Comparison of ENCODE assay signal across 8 cellular contexts in genomic region chr7:151518781-151519044, GRCh38. TPM values are rescaled to one million over a fixed set of nuclear protein-coding genes. Genes with fewer than 3 reads are reported as not detected.
DNase-seq lines count a peak whose midpoint lies in the region; ATAC-seq and TF ChIP-seq lines count a peak whose summit lies in the region.

No MANE protein-coding gene starts in this region.

- H3K4me2 ChIP-seq in fibroblast of lung (ENCODE audit: extremely low read depth, insufficient read depth, low read length), result peak overlapping the region; percentile 95

- POLR2A ChIA-PET in RWPE1 (lab: Yijun Ruan, JAX; ENCODE audit: low non-redundant PET), result no interaction called here

- peak overlapping the region; percentile 97 for H3K9ac ChIP-seq in fibroblast of lung (ENCODE audit: insufficient read depth, low read length)

- CTCF ChIA-PET in RWPE1 (lab: Yijun Ruan, JAX), result no interaction called here

- peak overlapping the region; percentile 99 for H3K27ac ChIP-seq in RWPE1
- H3K27ac ChIP-seq in fibroblast of lung (ENCODE audit: insufficient read depth, low read length), result peak overlapping the region; percentile 91
- peak overlapping the region; percentile 99 for H3K27ac ChIP-seq in psoas muscle

- H4K20me1 ChIP-seq in fibroblast of lung (ENCODE audit: control insufficient read depth, extremely low read depth, insufficient read depth, low read length), result peaks cover 3% of the 10 kb centered on the region

- H3K36me3 ChIP-seq in fibroblast of lung (ENCODE audit: control insufficient read depth, insufficient read depth, low read length), result no peaks in the 10 kb centered on the region
- no peaks in the 10 kb centered on the region for H3K36me3 ChIP-seq in psoas muscle (ENCODE audit: insufficient read depth in 1 of 2, low read depth in 1 of 2)

- DNase-seq in GM12864 (ENCODE audit: low read depth), result no peak
- no peak for DNase-seq in RWPE1 (ENCODE audit: low spot score)
- DNase-seq in fibroblast of lung (ENCODE audit: low read depth in 2 of 2), result no peak
- no peak for DNase-seq in psoas muscle
- no peak for DNase-seq in ureter (ENCODE audit: low spot score)
- no peak for DNase-seq in stimulated activated CD4-positive, alpha-beta T cell treated with anti-CD3 and anti-CD28 coated beads, Interleukin-15, amount 100 ng/mL, for 24 hours
- DNase-seq in mucosa of gallbladder (ENCODE audit: low spot score), result no peak
- no peak for DNase-seq in left colon

- peaks cover 54% of the 10 kb centered on the region for H3K79me2 ChIP-seq in fibroblast of lung (ENCODE audit: control insufficient read depth, insufficient read depth, low read length)

- no peak for TF ChIP-seq CTCF in GM12864 (IDR thresholded peaks at IDR 0.05; ENCODE audit: low read depth, low read length, missing control alignments)
- no peak for TF ChIP-seq CTCF in RWPE1 (conservative IDR thresholded peaks at IDR 0.05; ENCODE audit: low read depth)
- no peak for TF ChIP-seq CTCF in fibroblast of lung (conservative IDR thresholded peaks at IDR 0.05 in 1 of 2, IDR thresholded peaks at IDR 0.05 in 1 of 2; ENCODE audit: low read depth in 1 of 2, low read length in 2 of 2)
- no peak for TF ChIP-seq CTCF in psoas muscle (IDR thresholded peaks at IDR 0.05)

- H3K27me3 ChIP-seq in fibroblast of lung (ENCODE audit: control insufficient read depth, insufficient read depth, low read length), result no peaks in the 10 kb centered on the region
- H3K27me3 ChIP-seq in psoas muscle (ENCODE audit: insufficient read depth in 3 of 3, low read length in 2 of 3), result no peaks in the 10 kb centered on the region

- H3K4me1 ChIP-seq in fibroblast of lung (ENCODE audit: control insufficient read depth, extremely low read depth, insufficient read depth, low read length) (no peaks in the 10 kb centered on the region), psoas muscle (peaks cover 31% of the 10 kb centered on the region)

- no peaks in the 10 kb centered on the region for H3K9me3 ChIP-seq in fibroblast of lung (ENCODE audit: control insufficient read depth, insufficient read depth, low read depth, low read length)
- H3K9me3 ChIP-seq in psoas muscle, result no peaks in the 10 kb centered on the region

- no peak overlapping the region for H2AFZ ChIP-seq in fibroblast of lung (ENCODE audit: low read length)

- H3K4me3 ChIP-seq in GM12864 (ENCODE audit: low read depth, low read length) (peak overlapping the region; percentile 86), fibroblast of lung (replicated peaks in 1 of 4; ENCODE audit: control extremely low read depth in 1 of 4, insufficient read depth in 1 of 4, low read depth in 3 of 4, low read length in 4 of 4) (peak overlapping the region; percentile 59 to 95 (median 78)), psoas muscle (peak overlapping the region; percentile 85)

- ATAC-seq in psoas muscle (no peak), left colon (no peak)

- WGBS in psoas muscle, 3 donors, result 0 to 1% (median 0%) methylated on average over 11 of the region's 11 CpGs

- intact Hi-C loops in psoas muscle (cut with DNase I) (no loop called here), left colon (cut with DNase I, micrococcal nuclease) (loop anchor here in 1 of 2 donors (10.0 kb wide), 1 partner anchor 54 kb away; no protein-coding TSS in a partner anchor)

RNA-seq across cellular contexts. Expression of gene RHEB, which starts 1.0 kb away (rescaled TPM):
- total RNA-seq in fibroblast of lung (62.9 and 81.4 TPM in 2 replicates), psoas muscle (100 to 1,000 TPM in 3 of 4 donors, 10 to 100 TPM in 1; 98.0 to 191 (median 142) TPM), ureter (95.2 TPM), mucosa of gallbladder (75.2 TPM), left colon (10 to 100 TPM; 53.4 to 69.7 TPM)
- polyA plus RNA-seq in fibroblast of lung (122 and 135 TPM in 2 replicates), psoas muscle (100 to 1,000 TPM; 167 to 248 (median 176) TPM)
- polyA plus RNA-seq in fibroblast of lung (2012), result 103 and 106 TPM in 2 replicates
- polyA minus RNA-seq in fibroblast of lung (ENCODE audit: low replicate concordance), result 6.8 and 8.6 TPM in 2 replicates
